8 cellular contexts compared by ENCODE assay signal in genomic region chr19:35612559-35613321, GRCh38. TPM values are rescaled to one million over a fixed set of nuclear protein-coding genes. Genes with fewer than 3 reads are reported as not detected.
DNase-seq lines count a peak whose midpoint lies in the region; FAIRE-seq and TF ChIP-seq lines count a peak whose summit lies in the region.

TSS of gene HAUS5 (plus strand) at chr19:35612735. CDS start at chr19:35612795, 60 bp downstream.

- H3K4me3 Mint-ChIP-seq in activated naive CD4-positive, alpha-beta T cell treated with anti-CD3 and anti-CD28 coated beads for 36 hours, result peak within 1 kb of the TSS; percentile 86

- intact Hi-C loops in activated naive CD4-positive, alpha-beta T cell treated with anti-CD3 and anti-CD28 coated beads for 36 hours (cut with micrococcal nuclease), result loop anchor here (1.0 kb wide), 4 partner anchors 16 to 136 kb away; partner anchors contain the start of genes LIN37 and TMEM147

- H3K4me1 ChIP-seq in neutrophil (ENCODE audit: control insufficient read depth in 1 of 2, insufficient read depth in 1 of 2, low read depth in 1 of 2, low read length in 1 of 2), result peaks cover 22 to 28% of the 10 kb centered on the region in 2 experiments

- H3K4me3 ChIP-seq in HFF-Myc (replicated peaks; ENCODE audit: low read depth, low read length) (peak within 1 kb of the TSS; percentile 73), SK-N-MC (peak within 1 kb of the TSS; percentile 97), neutrophil (ENCODE audit: low read depth in 1 of 2, low read length in 1 of 2) (peak within 1 kb of the TSS; percentile 71 to 82)

- H3K9me3 ChIP-seq in SK-N-MC (ENCODE audit: low read depth, low read length), result no peaks in the 10 kb centered on the region
- no peaks in the 10 kb centered on the region for H3K9me3 ChIP-seq in neutrophil

- H3K36me3 Mint-ChIP-seq in activated naive CD4-positive, alpha-beta T cell treated with anti-CD3 and anti-CD28 coated beads for 36 hours (ENCODE audit: low read depth), result peaks cover 8% of the 10 kb centered on the region

- no peak for FAIRE-seq in frontal cortex (lab: Jason Lieb, UNC)

- H3K9me3 Mint-ChIP-seq in activated naive CD4-positive, alpha-beta T cell treated with anti-CD3 and anti-CD28 coated beads for 36 hours, result peaks cover 10% of the 10 kb centered on the region

- peak within 1 kb of the TSS; percentile 87 for H3K27ac Mint-ChIP-seq in activated naive CD4-positive, alpha-beta T cell treated with anti-CD3 and anti-CD28 coated beads for 36 hours

- no peak within 1 kb of the TSS for H3K27ac ChIP-seq in SK-N-MC
- H3K27ac ChIP-seq in neutrophil, result peak within 1 kb of the TSS; percentile 12
- H3K27ac ChIP-seq in substantia nigra (ENCODE audit: low read depth, low read length, poor library complexity, severe bottlenecking), result peak within 1 kb of the TSS; percentile 67

- CTCF ChIA-PET in activated naive CD4-positive, alpha-beta T cell treated with anti-CD3 and anti-CD28 coated beads for 36 hours (lab: Charles Lee), result interaction anchor here (0.6 to 1.8 kb wide), 3 partner anchors 31 to 225 kb away, joined by 3 to 6 read pairs (median 4); no protein-coding TSS in a partner anchor

- peak; percentile 97 for DNase-seq in GM03348 (ENCODE audit: low spot score)
- peak; percentile 68 for DNase-seq in HFF-Myc (ENCODE audit: extremely low read depth, low read depth)
- DNase-seq in NCI-H1048 (lab: John Stamatoyannopoulos, UW), result peak; percentile 80
- peak; percentile 22 for DNase-seq in SK-N-MC (ENCODE audit: low read depth, low spot score)
- peak; percentile 96 for DNase-seq in activated naive CD4-positive, alpha-beta T cell treated with anti-CD3 and anti-CD28 coated beads for 36 hours
- peak; percentile 88 to 98 for DNase-seq in frontal cortex (ENCODE audit: low spot score in 2 of 2)
- DNase-seq in substantia nigra (lab: John Stamatoyannopoulos, UW), result peak; percentile 30 to 94 (median 83)

- H3K36me3 ChIP-seq in SK-N-MC (ENCODE audit: insufficient read depth, low read length), result no peaks in the 10 kb centered on the region; the same call in 1 of the 2 replicates
- peaks cover 2% of the 10 kb centered on the region for H3K36me3 ChIP-seq in neutrophil

- TF ChIP-seq CTCF in HFF-Myc (IDR thresholded peaks at IDR 0.05; ENCODE audit: low read depth, low read length, missing control alignments), result no peak
- peak; percentile 65 for TF ChIP-seq CTCF in neutrophil (IDR thresholded peaks at IDR 0.05)

- no peaks in the 10 kb centered on the region for H3K27me3 ChIP-seq in neutrophil

- peak within 1 kb of the TSS; percentile 96 for H3K9ac ChIP-seq in SK-N-MC (ENCODE audit: insufficient read length)

- H3K27me3 Mint-ChIP-seq in activated naive CD4-positive, alpha-beta T cell treated with anti-CD3 and anti-CD28 coated beads for 36 hours (ENCODE audit: low read depth), result no peaks in the 10 kb centered on the region

- peaks cover 26% of the 10 kb centered on the region for H3K4me1 Mint-ChIP-seq in activated naive CD4-positive, alpha-beta T cell treated with anti-CD3 and anti-CD28 coated beads for 36 hours (ENCODE audit: low read depth)

RNA-seq across cellular contexts. Expression of gene HAUS5, which starts in this region (rescaled TPM):
- total RNA-seq in activated naive CD4-positive, alpha-beta T cell treated with anti-CD3 and anti-CD28 coated beads for 36 hours, result 10 to 100 TPM; 40.4 to 42.5 TPM
- total RNA-seq in frontal cortex, result 5.3 TPM

Comparison
In these comparisons a context has a peak if more than half of its experiments do, and no peak if none do; other contexts are left out.
1. DNase-seq: peak in every context shown above with its lines; median percentile 97 in GM03348; 96 in activated naive CD4-positive, alpha-beta T cell treated with anti-CD3 and anti-CD28 coated beads for 36 hours; 93 in frontal cortex; 83 in substantia nigra; 80 in NCI-H1048; 68 in HFF-Myc; 22 in SK-N-MC.